ENCODE assay signal across 28 cellular contexts in the genomic region with DNA sequence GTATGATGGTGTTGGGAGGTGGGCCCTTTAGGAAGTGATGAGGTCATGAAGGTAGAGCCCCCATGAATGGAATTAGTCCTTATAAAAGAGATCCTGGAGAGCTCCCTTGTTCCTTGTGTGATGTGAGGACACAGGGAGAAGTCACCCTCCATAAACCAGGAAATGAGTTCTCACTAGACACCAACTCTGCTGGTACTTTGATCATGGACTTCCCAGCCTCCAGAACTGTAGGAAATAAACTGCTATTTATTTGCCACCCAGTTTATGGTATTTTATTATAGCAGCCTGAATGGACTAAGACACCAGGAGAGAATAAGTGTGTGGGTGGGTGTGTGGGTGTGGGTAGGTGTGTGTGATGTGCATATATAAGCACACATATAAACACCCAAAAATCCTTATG.
"Had no signal": no experiment of that assay in that cellular context is flagged by ENCODE, and none has a peak within 500 bp of the region (broad histone marks: within the 10 kb centered on the region; RNA-seq: fewer than 3 reads in every experiment).

No MANE protein-coding gene starts in this region.

- H3K27me3 Mint-ChIP-seq: stimulated activated memory B cell treated with anti-CD40 and anti-IgM and Interleukin-4, amounts not matched to agents 10 μg/mL and 1 μg/mL and 100 μg/mL, for 72 hours; stimulated activated naive CD8-positive, alpha-beta T cell treated with anti-CD3 and anti-CD28 coated beads, Interleukin-15, amount 100 ng/mL, for 72 hours had no signal

- DNase-seq: hippocampal formation; kidney; left ventricle myocardium inferior; mesendoderm; naive thymus-derived CD4-positive, alpha-beta T cell; nucleus accumbens; pancreas; posterior cingulate gyrus; retina; right cardiac atrium; spleen; stimulated activated CD4-positive, alpha-beta T cell treated with anti-CD3 and anti-CD28 coated beads, Interleukin-4, amount 100 ng/mL, for 24 hours; stimulated activated naive CD4-positive, alpha-beta T cell treated with Interleukin-2 at 50 U/mL for 16 hours; stimulated activated naive CD8-positive, alpha-beta T cell treated with anti-CD3 and anti-CD28 coated beads, Interleukin-15, amount 100 ng/mL, for 72 hours; substantia nigra; testis; thyroid gland; transverse colon; upper lobe of left lung had no signal

- H3K36me3 ChIP-seq: left ventricle myocardium inferior, pancreas, prostate gland, spleen, thyroid gland, transverse colon, upper lobe of left lung, vagina had no signal

- H3K27ac ChIP-seq: left ventricle myocardium inferior, pancreas, prostate gland, skin epidermis, spleen, testis, thyroid gland, transverse colon, upper lobe of left lung, vagina had no signal

- ATAC-seq: naive thymus-derived CD4-positive, alpha-beta T cell; natural killer cell treated with Interleukin-12 subunit alpha and Interleukin-12 subunit beta and Interleukin-15 and Interleukin-18, amount 100 ng/mL, for 72 hours; pancreas; right cardiac atrium; sciatic nerve; stimulated activated memory B cell treated with anti-CD40 and anti-IgM and Interleukin-4, amounts not matched to agents 10 μg/mL and 1 μg/mL and 100 μg/mL, for 72 hours; stimulated activated naive CD8-positive, alpha-beta T cell treated with anti-CD3 and anti-CD28 coated beads, Interleukin-15, amount 100 ng/mL, for 72 hours had no signal

- H3K4me1 ChIP-seq: pancreas, prostate gland, spleen, testis, thyroid gland, upper lobe of left lung, vagina had no signal

- H3K4me3 ChIP-seq: left ventricle myocardium inferior, lung, pancreas, prostate gland, skin epidermis, spleen, testis, thyroid gland, transverse colon, upper lobe of left lung, vagina had no signal

- H3K36me3 Mint-ChIP-seq: natural killer cell treated with Interleukin-12 subunit alpha and Interleukin-12 subunit beta and Interleukin-15 and Interleukin-18, amount 100 ng/mL, for 72 hours; stimulated activated memory B cell treated with anti-CD40 and anti-IgM and Interleukin-4, amounts not matched to agents 10 μg/mL and 1 μg/mL and 100 μg/mL, for 72 hours had no signal

- H3K4me3 Mint-ChIP-seq: mesothelial cell of epicardium; naive thymus-derived CD4-positive, alpha-beta T cell; natural killer cell treated with Interleukin-12 subunit alpha and Interleukin-12 subunit beta and Interleukin-15 and Interleukin-18, amount 100 ng/mL, for 72 hours; neural crest cell; stimulated activated memory B cell treated with anti-CD40 and anti-IgM and Interleukin-4, amounts not matched to agents 10 μg/mL and 1 μg/mL and 100 μg/mL, for 72 hours; stimulated activated naive CD8-positive, alpha-beta T cell treated with anti-CD3 and anti-CD28 coated beads, Interleukin-15, amount 100 ng/mL, for 72 hours had no signal

- H3K27ac Mint-ChIP-seq: mesothelial cell of epicardium; naive thymus-derived CD4-positive, alpha-beta T cell; natural killer cell treated with Interleukin-12 subunit alpha and Interleukin-12 subunit beta and Interleukin-15 and Interleukin-18, amount 100 ng/mL, for 72 hours; stimulated activated memory B cell treated with anti-CD40 and anti-IgM and Interleukin-4, amounts not matched to agents 10 μg/mL and 1 μg/mL and 100 μg/mL, for 72 hours; stimulated activated naive CD8-positive, alpha-beta T cell treated with anti-CD3 and anti-CD28 coated beads, Interleukin-15, amount 100 ng/mL, for 72 hours had no signal

- H3K9me3 Mint-ChIP-seq: natural killer cell treated with Interleukin-12 subunit alpha and Interleukin-12 subunit beta and Interleukin-15 and Interleukin-18, amount 100 ng/mL, for 72 hours had no signal

- H3K9me3 ChIP-seq: left ventricle myocardium inferior, pancreas, prostate gland, testis, thyroid gland, transverse colon, upper lobe of left lung, vagina had no signal

- H3K27me3 ChIP-seq: pancreas, spleen, testis, thyroid gland, transverse colon, upper lobe of left lung, vagina had no signal

- FAIRE-seq: kidney, pancreas had no signal

- H3K4me1 Mint-ChIP-seq: naive thymus-derived CD4-positive, alpha-beta T cell; stimulated activated memory B cell treated with anti-CD40 and anti-IgM and Interleukin-4, amounts not matched to agents 10 μg/mL and 1 μg/mL and 100 μg/mL, for 72 hours; stimulated activated naive CD8-positive, alpha-beta T cell treated with anti-CD3 and anti-CD28 coated beads, Interleukin-15, amount 100 ng/mL, for 72 hours had no signal
